Comparison of ENCODE assay signal across 10 cellular contexts in the genomic region with DNA sequence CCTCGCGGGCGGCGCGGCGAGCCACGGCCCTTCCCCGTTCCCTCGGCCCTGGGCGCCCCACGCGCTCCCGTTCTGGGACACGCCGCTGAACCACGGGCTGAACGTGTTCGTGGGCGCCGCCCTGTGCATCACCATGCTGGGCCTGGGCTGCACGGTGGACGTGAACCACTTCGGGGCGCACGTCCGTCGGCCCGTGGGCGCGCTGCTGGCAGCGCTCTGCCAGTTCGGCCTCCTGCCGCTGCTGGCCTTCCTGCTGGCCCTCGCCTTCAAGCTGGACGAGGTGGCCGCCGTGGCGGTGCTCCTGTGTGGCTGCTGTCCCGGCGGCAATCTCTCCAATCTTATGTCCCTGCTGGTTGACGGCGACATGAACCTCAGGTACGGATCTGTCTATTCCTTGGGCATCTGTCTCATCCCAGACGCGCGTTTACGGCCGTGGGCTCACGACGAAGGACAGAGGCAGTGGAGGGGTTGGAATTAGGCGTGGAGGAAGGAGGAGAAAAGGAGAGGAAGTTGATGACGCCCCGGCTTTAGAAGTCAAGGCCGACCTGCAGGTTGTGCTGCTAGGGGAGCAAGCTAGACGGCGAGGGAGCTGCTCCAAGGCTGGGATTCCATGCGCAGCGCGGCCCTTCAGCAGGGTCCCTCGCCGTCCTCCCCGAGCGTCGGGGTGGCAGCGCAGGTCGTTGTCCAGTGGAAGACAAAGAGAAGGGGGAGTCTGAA. TPM values are rescaled to one million over a fixed set of nuclear protein-coding genes. Genes with fewer than 3 reads are reported as not detected.
A peak's percentile ranks its signal among the peaks of the same experiment; 100 is the strongest.
DNase-seq lines count a peak whose midpoint lies in the region; ATAC-seq, FAIRE-seq and TF ChIP-seq lines count a peak whose summit lies in the region.
"Had no signal": no experiment of that assay in that cellular context is flagged by ENCODE, and none has a peak within 500 bp of the region (broad histone marks: within the 10 kb centered on the region; RNA-seq: fewer than 3 reads in every experiment).

No MANE protein-coding gene starts in this region.

- H3K23ac ChIP-seq in mesendoderm (ENCODE audit: low read length) = peak overlapping the region; percentile 66

- H3K4ac ChIP-seq in mesendoderm (ENCODE audit: low read depth, low read length) = no peak overlapping the region

- H3K79me1 ChIP-seq in mesendoderm (ENCODE audit: low read length) = no peaks in the 10 kb centered on the region

- H2BK15ac ChIP-seq in mesendoderm (replicated peaks; ENCODE audit: low read depth) = no peak overlapping the region

- ATAC-seq in A549 = peak; percentile 72 to 74

- H3K36me3 ChIP-seq in H7 (replicated peaks; ENCODE audit: control insufficient read depth, insufficient read depth, low read length) (no peaks in the 10 kb centered on the region), mesendoderm (ENCODE audit: control insufficient read depth, insufficient read depth, low read length) (no peaks in the 10 kb centered on the region)

- POLR2A ChIA-PET in A549 (lab: Yijun Ruan, JAX) = no interaction called here

- FAIRE-seq in A549 (lab: Jason Lieb, UNC) = no peak

- H3K4me2 ChIP-seq in A549 = peak overlapping the region; percentile 63
- H3K4me2 ChIP-seq in mesendoderm (ENCODE audit: low read length) = peak overlapping the region; percentile 48

- H3K4me1 ChIP-seq in A549 = no peaks in the 10 kb centered on the region
- H3K4me1 ChIP-seq in mesendoderm (ENCODE audit: control insufficient read depth, low read depth, low read length) = no peaks in the 10 kb centered on the region

- H2BK120ac ChIP-seq in mesendoderm (ENCODE audit: low read depth, low read length) = no peak overlapping the region

- H3K9ac ChIP-seq in mesendoderm (ENCODE audit: low read length) = peak overlapping the region; percentile 9

- TF ChIP-seq RAD21 in A549 (conservative IDR thresholded peaks at IDR 0.05 in 1 of 2, IDR thresholded peaks at IDR 0.05 in 1 of 2) = no peak

- intact Hi-C loops in head of caudate nucleus (cut with DNase I) = no loop called here

- no peaks in the 10 kb centered on the region for H3K9me3 ChIP-seq in A549

- TF ChIP-seq EP300 in A549 (IDR thresholded peaks at IDR 0.05) = no peak

- H3K27me3 ChIP-seq in H7 (ENCODE audit: control insufficient read depth, insufficient read depth, low read length) = peaks cover 44% of the 10 kb centered on the region
- peaks cover 29% of the 10 kb centered on the region for H3K27me3 ChIP-seq in mesendoderm (ENCODE audit: insufficient read depth, low read length, poor library complexity)

- H4K8ac ChIP-seq in mesendoderm (ENCODE audit: low read depth, low read length) = no peak overlapping the region

- CTCF ChIA-PET in A549 (lab: Yijun Ruan, JAX) = no interaction called here

- DNase-seq in A549 (ENCODE audit: low read depth in 1 of 2, low spot score in 1 of 2) = peak in 1 of 2 experiments; percentile 13
- DNase-seq in H7 = peak; percentile 61
- no peak for DNase-seq in astrocyte of the cerebellum (ENCODE audit: low read depth)
- peak; percentile 41 for DNase-seq in mesendoderm
- no peak for DNase-seq in head of caudate nucleus
- DNase-seq in pons (ENCODE audit: low spot score) = no peak
- DNase-seq in COLO829 (ENCODE audit: low spot score) = no peak
- DNase-seq in NCI-H1105 (lab: John Stamatoyannopoulos, UW) = no peak

- in situ Hi-C loops in astrocyte of the cerebellum (cut with HindIII; ENCODE audit: low sequenced_read_pairs) = no loop called here

- no peak for TF ChIP-seq POLR2A in A549 (IDR thresholded peaks at IDR 0.05; ENCODE audit: low read length)

- H3K56ac ChIP-seq in mesendoderm (ENCODE audit: low read length) = peak overlapping the region; percentile 75

- no peak for TF ChIP-seq CTCF in A549 (IDR thresholded peaks at IDR 0.05)
- TF ChIP-seq CTCF in astrocyte of the cerebellum (IDR thresholded peaks at IDR 0.05; ENCODE audit: low read depth, low read length, missing control alignments) = no peak

- WGBS in A549 (ENCODE audit: missing lambda C conversion rate) = 74% methylated on average over 41 of the region's 66 CpGs
- WGBS in mesendoderm (ENCODE audit: extremely low coverage, insufficient coverage, low lambda C conversion rate) = no CpG with 5 or more reads among the region's 66 CpGs

- peak overlapping the region; percentile 72 to 89 for H3K27ac ChIP-seq in A549
- no peak overlapping the region for H3K27ac ChIP-seq in mesendoderm (ENCODE audit: low read depth, low read length)

- H3K4me3 ChIP-seq in A549 (peak overlapping the region; percentile 76), H7 (ENCODE audit: insufficient read depth, low read depth, low read length) (peak overlapping the region; percentile 64), astrocyte of the cerebellum (ENCODE audit: low read depth, low read length) (peak overlapping the region; percentile 26), mesendoderm (ENCODE audit: low read length) (no peak overlapping the region)

- no peak overlapping the region for H4K5ac ChIP-seq in mesendoderm (ENCODE audit: low read length)

- H3K18ac ChIP-seq in mesendoderm (ENCODE audit: low read length) = no peak overlapping the region

- H3K79me2 ChIP-seq in mesendoderm (ENCODE audit: control insufficient read depth, insufficient read depth, low read length) = no peaks in the 10 kb centered on the region

- H2AK5ac ChIP-seq in mesendoderm (ENCODE audit: low read length) = no peak overlapping the region

- no peak overlapping the region for H2BK5ac ChIP-seq in mesendoderm (ENCODE audit: low read length)

TF ChIP-seq in A549, 52 proteins besides CTCF, POLR2A, EP300 and RAD21:
- TF ChIP-seq, protein P1, sequence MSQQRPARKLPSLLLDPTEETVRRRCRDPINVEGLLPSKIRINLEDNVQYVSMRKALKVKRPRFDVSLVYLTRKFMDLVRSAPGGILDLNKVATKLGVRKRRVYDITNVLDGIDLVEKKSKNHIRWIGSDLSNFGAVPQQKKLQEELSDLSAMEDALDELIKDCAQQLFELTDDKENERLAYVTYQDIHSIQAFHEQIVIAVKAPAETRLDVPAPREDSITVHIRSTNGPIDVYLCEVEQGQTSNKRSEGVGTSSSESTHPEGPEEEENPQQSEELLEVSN (IDR thresholded peaks at IDR 0.05; ENCODE audit: borderline replicate concordance, low read depth) = 0 out of 2 replicates have a peak, but pooled peaks have one; percentile 13
- TF ChIP-seq, protein P2, sequence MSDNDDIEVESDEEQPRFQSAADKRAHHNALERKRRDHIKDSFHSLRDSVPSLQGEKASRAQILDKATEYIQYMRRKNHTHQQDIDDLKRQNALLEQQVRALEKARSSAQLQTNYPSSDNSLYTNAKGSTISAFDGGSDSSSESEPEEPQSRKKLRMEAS (IDR thresholded peaks at IDR 0.05) = peak; percentile 19; the same call in 1 of the 2 replicates
- TF ChIP-seq SMC3 (IDR thresholded peaks at IDR 0.05) = no peak
- no peak for TF ChIP-seq HOXB5 (CRISPR knock-in tag; IDR thresholded peaks at IDR 0.05)
- TF ChIP-seq FOSL2 (IDR thresholded peaks at IDR 0.05) = no peak
- TF ChIP-seq FOSL2 (CRISPR knock-in tag; IDR thresholded peaks at IDR 0.05) = no peak
- no peak for TF ChIP-seq NPAS2 (CRISPR knock-in tag; IDR thresholded peaks at IDR 0.05; ENCODE audit: borderline replicate concordance)
- no peak for TF ChIP-seq CHD2 (IDR thresholded peaks at IDR 0.05; ENCODE audit: low read length, partially characterized antibody)

RNA-seq across cellular contexts. Expression of a gene that starts 0.8 kb away (rescaled TPM):
- polyA plus RNA-seq in A549 (2011; rRNA removed) (7.6 and 8.6 TPM in 2 replicates), A549 (2017; fragmentation: RNase III; extraction: RNeasy Plus Mini Kit Qiagen cat#74134 plus additional on column Dnase treatment) (4.3 to 5.6 TPM (median 5.0 TPM) in 3 replicates)
- 9.2 and 13.1 TPM in 2 replicates for polyA plus RNA-seq in A549 (2012; cell fraction: cytosol; rRNA removed)
- polyA plus RNA-seq in A549 (2012; cell fraction: nucleus; rRNA removed) = 9.6 and 14.9 TPM in 2 replicates
- 8.2 and 8.8 TPM in 2 replicates for polyA minus RNA-seq in A549 (2011; rRNA and poly(A)+ RNA removed)
- total RNA-seq in H7 (2014; rRNA removed; shearing (Covaris generic)) = 1.3 and 1.5 TPM in 2 replicates
- polyA plus RNA-seq in mesendoderm (2013, experiment 1 of 2) = 1.2 TPM
- polyA plus RNA-seq in mesendoderm (2013, experiment 2 of 2) = 1.2 TPM
- total RNA-seq: LHCN-M2 had no signal

RNA-seq across cellular contexts. Expression of a gene that starts 6.1 kb away (rescaled TPM):
- polyA plus RNA-seq in A549 (2011; rRNA removed) (0.05 TPM in 1 of 2 replicates, not detected in the other), A549 (2017; fragmentation: RNase III; extraction: RNeasy Plus Mini Kit Qiagen cat#74134 plus additional on column Dnase treatment) (0.08 TPM in 1 of 3 replicates, not detected in the others)
- polyA plus RNA-seq in A549 (2012; cell fraction: cytosol; rRNA removed) = 0.12 and 0.13 TPM in 2 replicates
- polyA plus RNA-seq in A549 (2012; cell fraction: nucleus; rRNA removed) = 0.81 and 1.2 TPM in 2 replicates
- polyA minus RNA-seq in A549 (2011; rRNA and poly(A)+ RNA removed) = 0.24 and 0.95 TPM in 2 replicates
- 0.66 and 1.00 TPM in 2 replicates for total RNA-seq in H7 (2014; rRNA removed; shearing (Covaris generic))
- polyA plus RNA-seq in mesendoderm (2013, experiment 1 of 2) = 0.10 TPM
- 0.03 TPM for polyA plus RNA-seq in mesendoderm (2013, experiment 2 of 2)
- total RNA-seq: LHCN-M2, renal cortical epithelial cell had no signal

Comparison
In these comparisons a context has a peak if more than half of its experiments do, and no peak if none do; other contexts are left out.
1. DNase-seq: peak in H7 (single experiment) and mesendoderm (single experiment); none in astrocyte of the cerebellum (single experiment), head of caudate nucleus (0 of 42), pons (single experiment), COLO829 (single experiment) and NCI-H1105 (single experiment).